ENCODE assay signal across 11 cellular contexts in genomic region chr6:26422329-26422728, GRCh38. TPM values are rescaled to one million over a fixed set of nuclear protein-coding genes. Genes with fewer than 3 reads are reported as not detected.
DNase-seq lines count a peak whose midpoint lies in the region; ATAC-seq and TF ChIP-seq lines count a peak whose summit lies in the region.
"Had no signal": no experiment of that assay in that cellular context is flagged by ENCODE, and none has a peak within 500 bp of the region (broad histone marks: within the 10 kb centered on the region; RNA-seq: fewer than 3 reads in every experiment).

No MANE protein-coding gene starts in this region.

- peak overlapping the region; percentile 79 for H3K4me3 ChIP-seq in AG04449 (ENCODE audit: low read depth, low read length)
- H3K4me3 ChIP-seq in NB4 (ENCODE audit: low read depth, low read length) = peak overlapping the region; percentile 80

- TF ChIP-seq POLR2A in NB4 (IDR thresholded peaks at IDR 0.05; ENCODE audit: extremely low read depth, insufficient read length) = no peak

- H3K9me3 Mint-ChIP-seq in immature natural killer cell = no peaks in the 10 kb centered on the region

- peaks cover 0 to 2% (median 2%) of the 10 kb centered on the region in 3 donors for H3K27me3 Mint-ChIP-seq in immature natural killer cell (ENCODE audit: low read depth in 3 of 3)
- H3K27me3 Mint-ChIP-seq: activated CD8-positive, alpha-beta memory T cell treated with anti-CD3 and anti-CD28 coated beads, Interleukin-2, amount 10 ng/mL, durations not matched to agents 7 days and 5 days had no signal

- no peak for DNase-seq in AG04449 (ENCODE audit: low read depth, low spot score)
- no peak for DNase-seq in NB4 (ENCODE audit: low read depth)
- no peak for DNase-seq in immature natural killer cell
- no peak for DNase-seq in activated gamma-delta T cell treated with Interleukin-2 at 50 U/mL for 16 hours
- DNase-seq in NCI-H2227 (lab: John Stamatoyannopoulos, UW; ENCODE audit: unreplicated experiment) = no peak
- DNase-seq: Calu3; effector CD4-positive, alpha-beta T cell; NCI-H1417 treated with DMSO at 0.1 percent for 48 hours; SHP77 had no signal

- CTCF ChIA-PET in AG04449 (lab: Yijun Ruan, JAX) = no interaction called here

- peaks cover 11 to 15% (median 12%) of the 10 kb centered on the region in 3 donors for H3K36me3 Mint-ChIP-seq in immature natural killer cell

- no peak for ATAC-seq in HG03354 (IDR thresholded peaks at IDR 0.05; ENCODE audit: poor library complexity, severe bottlenecking, unreplicated experiment)

- H3K27ac Mint-ChIP-seq in immature natural killer cell = no peak overlapping the region
- H3K27ac Mint-ChIP-seq: activated CD8-positive, alpha-beta memory T cell treated with anti-CD3 and anti-CD28 coated beads, Interleukin-2, amount 10 ng/mL, durations not matched to agents 7 days and 5 days had no signal

- POLR2A ChIA-PET in AG04449 (lab: Yijun Ruan, JAX) = no interaction called here

- peak overlapping the region; percentile 26 to 60 (median 44) for H3K4me3 Mint-ChIP-seq in immature natural killer cell
- H3K4me3 Mint-ChIP-seq: activated CD8-positive, alpha-beta memory T cell treated with anti-CD3 and anti-CD28 coated beads, Interleukin-2, amount 10 ng/mL, durations not matched to agents 7 days and 5 days had no signal

- no peak for TF ChIP-seq CTCF in AG04449 (IDR thresholded peaks at IDR 0.05; ENCODE audit: insufficient read depth, low read length, missing control alignments)
- TF ChIP-seq CTCF in NB4 (IDR thresholded peaks at IDR 0.05; ENCODE audit: low read depth, low read length) = no peak

- H3K4me1 Mint-ChIP-seq in immature natural killer cell = peaks cover 0 to 8% of the 10 kb centered on the region in 2 donors

RNA-seq across cellular contexts. Expression of gene BTN3A3, which starts 18.0 kb away (rescaled TPM):
- polyA plus RNA-seq in immature natural killer cell = 100 to 1,000 TPM in 2 of 3 donors, 10 to 100 TPM in 1; 49.5 to 113 (median 100) TPM

RNA-seq across cellular contexts. Expression of gene BTN3A1, which starts 20.3 kb away (rescaled TPM):
- 100 to 1,000 TPM in 1 of 3 donors, 10 to 100 TPM in 2; 57.3 to 117 (median 98.5) TPM for polyA plus RNA-seq in immature natural killer cell

RNA-seq across cellular contexts. Expression of gene BTN2A1, which starts 35.4 kb away (rescaled TPM):
- 10 to 100 TPM in 2 of 3 donors, 1 to 10 TPM in 1; 7.2 to 23.4 (median 16.7) TPM for polyA plus RNA-seq in immature natural killer cell

RNA-seq across cellular contexts. Expression of gene BTN2A2, which starts 39.4 kb away (rescaled TPM):
- 10 to 100 TPM in 1 of 3 donors, 1 to 10 TPM in 2; 6.6 to 13.5 (median 7.5) TPM for polyA plus RNA-seq in immature natural killer cell

RNA-seq across cellular contexts. Expression of gene BTN3A2, which starts 57.3 kb away (rescaled TPM):
- polyA plus RNA-seq in immature natural killer cell = 100 to 1,000 TPM; 122 to 227 (median 158) TPM
